In genomic region chr14:69696633-69697557, GRCh38 we compare ENCODE assay signal across 9 cellular contexts.
DNase-seq lines count a peak whose midpoint lies in the region; ATAC-seq, FAIRE-seq and TF ChIP-seq lines count a peak whose summit lies in the region.
"Had no signal": no experiment of that assay in that cellular context is flagged by ENCODE, and none has a peak within 500 bp of the region (broad histone marks: within the 10 kb centered on the region; RNA-seq: fewer than 3 reads in every experiment).

No MANE protein-coding gene starts in this region.

- no peak overlapping the region for H3K4me2 ChIP-seq in HepG2 (ENCODE audit: low read depth, low read length)

- H4K20me1 ChIP-seq in HepG2 (ENCODE audit: insufficient read depth, low read length): no peaks in the 10 kb centered on the region

- H3K27ac ChIP-seq in HepG2 (ENCODE audit: extremely low read length, insufficient read depth, low read length): peak overlapping the region; percentile 55
- no peak overlapping the region for H3K27ac ChIP-seq in right lobe of liver
- H3K27ac ChIP-seq in left lung: peak overlapping the region; percentile 58 to 89
- H3K27ac ChIP-seq in upper lobe of right lung: peak overlapping the region; percentile 12

- DNase-seq in HepG2 (ENCODE audit: low spot score) (no peak), right lobe of liver (no peak), left lung (no peak), upper lobe of right lung (no peak), GOT3 (lab: John Stamatoyannopoulos, UW) (no peak)
- DNase-seq in activated CD4-positive, alpha-beta T cell treated with anti-CD3 and anti-CD28 coated beads for 48 hours: peak; percentile 49
- DNase-seq: aorta had no signal

- TF ChIP-seq EP300 in HepG2 (IDR thresholded peaks at IDR 0.05; ENCODE audit: low read depth in 2 of 2, low read length in 2 of 2) (no peak), HepG2 (CRISPR knock-in tag; IDR thresholded peaks at IDR 0.05; ENCODE audit: borderline replicate concordance) (no peak)

- CTCF ChIA-PET in HepG2 (lab: Yijun Ruan, JAX; ENCODE audit: low intra/inter-chr PET ratio, low total read pairs): no interaction called here

- intact Hi-C loops in HepG2 (cut with micrococcal nuclease; ENCODE audit: unreplicated experiment): no loop called here
- intact Hi-C loops in right lobe of liver (cut with DNase I): no loop called here
- intact Hi-C loops in left lung (cut with DNase I): no loop called here
- intact Hi-C loops in upper lobe of right lung (cut with DNase I): no loop called here

- TF ChIP-seq RAD21 in HepG2 (CRISPR knock-in tag; IDR thresholded peaks at IDR 0.05): no peak

- ATAC-seq in HepG2 (no peak), right lobe of liver (no peak), left lung (peak; percentile 19), upper lobe of right lung (peak; percentile 24), GM18868 (IDR thresholded peaks at IDR 0.05; ENCODE audit: unreplicated experiment) (no peak), GM21367 (IDR thresholded peaks at IDR 0.05; ENCODE audit: unreplicated experiment) (no peak)

- WGBS in HepG2 (ENCODE audit: low lambda C conversion rate): 93% methylated on average over 8 of the region's 8 CpGs
- 68% methylated on average over 8 of the region's 8 CpGs for WGBS in right lobe of liver (ENCODE audit: insufficient coverage, low coverage, low lambda C conversion rate, missing lambda C conversion rate)

- TF ChIP-seq POLR2A in HepG2 (IDR thresholded peaks at IDR 0.05; ENCODE audit: insufficient read depth in 1 of 2, low read depth in 2 of 2, low read length in 2 of 2) (no peak), right lobe of liver (IDR thresholded peaks at IDR 0.05) (no peak)

- no peak for TF ChIP-seq CTCF in HepG2 (CRISPR knock-in tag; IDR thresholded peaks at IDR 0.05)
- TF ChIP-seq CTCF in right lobe of liver (IDR thresholded peaks at IDR 0.05): no peak
- no peak for TF ChIP-seq CTCF in left lung (IDR thresholded peaks at IDR 0.05)
- no peak for TF ChIP-seq CTCF in upper lobe of right lung (IDR thresholded peaks at IDR 0.05)

- H3K9ac ChIP-seq in HepG2 (ENCODE audit: insufficient read depth, low read depth, low read length): no peak overlapping the region

- no peak overlapping the region for H2AFZ ChIP-seq in HepG2 (ENCODE audit: low read length)

- H3K27me3 ChIP-seq in HepG2 (ENCODE audit: control insufficient read depth in 1 of 2, insufficient read depth in 2 of 2, low read length in 2 of 2): no peaks in the 10 kb centered on the region
- H3K27me3 ChIP-seq in right lobe of liver: no peaks in the 10 kb centered on the region
- H3K27me3 ChIP-seq in left lung: no peaks in the 10 kb centered on the region
- H3K27me3 ChIP-seq in upper lobe of right lung: no peaks in the 10 kb centered on the region

- H3K36me3 ChIP-seq in HepG2 (replicated peaks in 1 of 2; ENCODE audit: control insufficient read depth in 1 of 2, insufficient read depth in 2 of 2, low read length in 2 of 2): no peaks in the 10 kb centered on the region
- H3K36me3 ChIP-seq in right lobe of liver: no peaks in the 10 kb centered on the region
- H3K36me3 ChIP-seq in left lung: no peaks in the 10 kb centered on the region
- no peaks in the 10 kb centered on the region for H3K36me3 ChIP-seq in upper lobe of right lung

- no peak overlapping the region for H3K4me3 ChIP-seq in HepG2 (replicated peaks in 1 of 3; ENCODE audit: insufficient read depth in 1 of 3, low read depth in 2 of 3, low read length in 3 of 3)
- no peak overlapping the region for H3K4me3 ChIP-seq in right lobe of liver
- no peak overlapping the region for H3K4me3 ChIP-seq in left lung
- H3K4me3 ChIP-seq in upper lobe of right lung: no peak overlapping the region

- H3K4me1 ChIP-seq in HepG2 (ENCODE audit: insufficient read depth, low read length): peaks cover 83% of the 10 kb centered on the region
- H3K4me1 ChIP-seq in right lobe of liver: peaks cover 0 to 53% (median 15%) of the 10 kb centered on the region in 4 donors
- peaks cover 57 to 100% of the 10 kb centered on the region in 2 donors for H3K4me1 ChIP-seq in left lung
- peaks cover 95% of the 10 kb centered on the region for H3K4me1 ChIP-seq in upper lobe of right lung

- no TSS peak for BruUV-seq in HepG2 (replicated peaks; lab: Mats Ljungman, UMichigan)

- no peaks in the 10 kb centered on the region for H3K79me2 ChIP-seq in HepG2 (ENCODE audit: insufficient read depth, low read length)

- no peak for FAIRE-seq in HepG2 (lab: Jason Lieb, UNC)

- in situ Hi-C loops in HepG2 (cut with HindIII; ENCODE audit: extremely low pct_ligation_motif_present, low pct_unique_long_range_greater_than_20kb): no loop called here

- H3K9me3 ChIP-seq in HepG2 (ENCODE audit: low read length) (no peaks in the 10 kb centered on the region), right lobe of liver (no peaks in the 10 kb centered on the region), left lung (no peaks in the 10 kb centered on the region), upper lobe of right lung (no peaks in the 10 kb centered on the region)

- POLR2A ChIA-PET in HepG2 (lab: Yijun Ruan, JAX): interaction anchor here (0.9 kb wide), 1 partner anchor 86 kb away, joined by 3 read pairs; the partner anchor contains the start of gene SUSD6

TF ChIP-seq in HepG2, 621 proteins besides CTCF, POLR2A, EP300 and RAD21:
- TF ChIP-seq TFDP1 (CRISPR knock-in tag; IDR thresholded peaks at IDR 0.05; ENCODE audit: borderline replicate concordance) (no peak), MAFF (IDR thresholded peaks at IDR 0.05; ENCODE audit: low read depth, low read length) (no peak), RBFOX2 (IDR thresholded peaks at IDR 0.05; ENCODE audit: low read depth, low read length) (no peak), KAT8 (CRISPR knock-in tag; IDR thresholded peaks at IDR 0.05) (no peak), EZH2 (conservative IDR thresholded peaks at IDR 0.05; ENCODE audit: low read depth, low read length) (no peak), ATRX (CRISPR knock-in tag; IDR thresholded peaks at IDR 0.05; ENCODE audit: borderline replicate concordance) (no peak)

Comparison
In these comparisons a context has a peak if more than half of its experiments do, and no peak if none do; other contexts are left out.
1. H3K27ac ChIP-seq: peak in HepG2 (single experiment), left lung (2 of 2) and upper lobe of right lung (single experiment); none in right lobe of liver (0 of 3).
2. ATAC-seq: peak in left lung (single experiment) and upper lobe of right lung (single experiment); none in HepG2 (single experiment), right lobe of liver (0 of 4), GM18868 (single experiment) and GM21367 (single experiment).